ENCODE assay signal across 1 cellular context in genomic region chr15:57272770-57273357, GRCh38.
TF ChIP-seq lines count a peak whose summit lies in the region.

No MANE protein-coding gene starts in this region.

TF ChIP-seq in K562, 482 proteins besides CTCF, POLR2A, EP300 and RAD21 (continued from another document):
- TF ChIP-seq MAX (CRISPR knock-in tag; IDR thresholded peaks at IDR 0.05), result no peak
- no peak for TF ChIP-seq POLR2AphosphoS5 (IDR thresholded peaks at IDR 0.05; ENCODE audit: control insufficient read depth, insufficient read depth, low read depth, low read length)
- TF ChIP-seq C11orf30 (IDR thresholded peaks at IDR 0.05; ENCODE audit: low read depth), result peak; percentile 81
- no peak for TF ChIP-seq ID3 (CRISPR knock-in tag; IDR thresholded peaks at IDR 0.05)
- TF ChIP-seq ID3 (tag; IDR thresholded peaks at IDR 0.05), result no peak
- TF ChIP-seq MAFF (IDR thresholded peaks at IDR 0.05; ENCODE audit: low read length), result peak; percentile 88
- TF ChIP-seq GATAD2A (IDR thresholded peaks at IDR 0.05), result no peak
